Comparison of ENCODE assay signal across 1 cellular context in the genomic region with DNA sequence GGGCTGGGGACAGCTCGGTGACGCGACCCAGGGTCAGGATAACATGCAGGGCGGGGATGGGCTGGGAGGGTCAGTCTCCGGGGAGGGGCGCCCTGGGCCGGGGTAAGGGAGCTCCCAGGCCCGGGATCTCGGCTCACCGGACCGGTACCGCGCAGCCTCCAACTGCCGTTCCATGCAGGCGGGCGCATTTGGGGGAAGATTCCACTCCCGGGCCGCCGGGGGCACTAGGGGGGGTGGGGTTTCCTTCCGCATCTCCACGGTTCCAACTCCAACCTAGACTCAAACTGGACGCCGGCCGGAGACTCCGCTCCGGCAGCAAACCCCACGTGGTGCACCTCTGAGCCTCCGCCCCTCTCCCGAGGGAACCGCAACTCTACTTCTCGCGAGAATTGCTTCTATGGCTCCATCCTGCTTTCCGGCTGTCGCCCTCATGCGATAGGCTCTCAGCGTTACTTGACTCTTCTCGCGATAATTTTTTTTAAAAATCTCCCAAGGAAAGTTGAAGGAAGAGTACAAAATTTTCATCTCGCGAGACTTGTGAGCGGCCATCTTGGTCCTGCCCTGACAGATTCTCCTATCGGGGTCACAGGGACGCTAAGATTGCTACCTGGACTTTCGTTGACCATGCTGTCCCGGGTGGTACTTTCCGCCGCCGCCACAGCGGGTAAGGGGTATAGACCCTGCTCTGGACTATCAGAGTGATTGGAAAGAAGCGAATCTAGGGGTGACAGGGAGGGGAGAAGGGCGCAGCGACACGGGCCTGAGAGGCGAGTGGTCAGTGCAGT.
A peak's percentile ranks its signal among the peaks of the same experiment; 100 is the strongest.
TF ChIP-seq lines count a peak whose summit lies in the region.

A gene with protein sequence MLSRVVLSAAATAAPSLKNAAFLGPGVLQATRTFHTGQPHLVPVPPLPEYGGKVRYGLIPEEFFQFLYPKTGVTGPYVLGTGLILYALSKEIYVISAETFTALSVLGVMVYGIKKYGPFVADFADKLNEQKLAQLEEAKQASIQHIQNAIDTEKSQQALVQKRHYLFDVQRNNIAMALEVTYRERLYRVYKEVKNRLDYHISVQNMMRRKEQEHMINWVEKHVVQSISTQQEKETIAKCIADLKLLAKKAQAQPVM (plus strand): TSS at position 547 of the 785 bp plus-strand sequence. CDS start 78 bp downstream, at position 625.
A gene (minus strand): TSS at position 339 of the 785 bp plus-strand sequence. CDS start 87 bp downstream, at position 252.

TF ChIP-seq in HepG2, 621 proteins besides CTCF, POLR2A, EP300 and RAD21 (continued from another document and continues in another):
- TF ChIP-seq FOXA3 (CRISPR knock-in tag; IDR thresholded peaks at IDR 0.05) (0 out of 2 replicates have a peak, but pooled peaks have one; percentile 12), TAF15 (IDR thresholded peaks at IDR 0.05; ENCODE audit: low read depth, low read length, poor library complexity, severe bottlenecking) (no peak), TBX3 (IDR thresholded peaks at IDR 0.05; ENCODE audit: borderline replicate concordance) (no peak), YEATS2 (CRISPR knock-in tag; IDR thresholded peaks at IDR 0.05; ENCODE audit: borderline replicate concordance) (peak; percentile 92), ARHGAP35 (CRISPR knock-in tag; IDR thresholded peaks at IDR 0.05; ENCODE audit: borderline replicate concordance) (peak; percentile 29; the same call in 1 of the 2 replicates), PAF1 (CRISPR knock-in tag; IDR thresholded peaks at IDR 0.05) (no peak), TMF1 (CRISPR knock-in tag; IDR thresholded peaks at IDR 0.05; ENCODE audit: low read depth) (no peak), MTF1 (CRISPR knock-in tag; IDR thresholded peaks at IDR 0.05) (no peak), ZNF772 (CRISPR knock-in tag; IDR thresholded peaks at IDR 0.05) (no peak), HNRNPK (IDR thresholded peaks at IDR 0.05; ENCODE audit: low read depth, low read length, poor library complexity, severe bottlenecking) (no peak), EED (CRISPR knock-in tag; IDR thresholded peaks at IDR 0.05) (no peak), ZNF296 (CRISPR knock-in tag; conservative IDR thresholded peaks at IDR 0.05) (no peak), ZC3H4 (CRISPR knock-in tag; IDR thresholded peaks at IDR 0.05; ENCODE audit: borderline replicate concordance) (no peak), ASH2L (IDR thresholded peaks at IDR 0.05; ENCODE audit: insufficient read length, low read depth, low read length) (peak; percentile 80), ZFP41 (CRISPR knock-in tag; IDR thresholded peaks at IDR 0.05; ENCODE audit: borderline replicate concordance) (peak; percentile 15; the same call in 1 of the 2 replicates), ZNF180 (CRISPR knock-in tag; IDR thresholded peaks at IDR 0.05; ENCODE audit: borderline replicate concordance, low read depth) (no peak), ZNF282 (IDR thresholded peaks at IDR 0.05; ENCODE audit: partially characterized antibody) (no peak), ZFP62 (CRISPR knock-in tag; IDR thresholded peaks at IDR 0.05) (no peak), JUND (CRISPR knock-in tag; IDR thresholded peaks at IDR 0.05) (no peak), NR2F2 (IDR thresholded peaks at IDR 0.05; ENCODE audit: borderline replicate concordance, low read depth) (0 out of 2 replicates have a peak, but pooled peaks have one; percentile 14), ARNT (IDR thresholded peaks at IDR 0.05) (no peak), HNRNPUL1 (IDR thresholded peaks at IDR 0.05; ENCODE audit: low read depth, low read length) (no peak), MAF1 (CRISPR knock-in tag; IDR thresholded peaks at IDR 0.05; ENCODE audit: borderline replicate concordance) (no peak), SUZ12 (IDR thresholded peaks at IDR 0.05; ENCODE audit: low read depth, low read length) (no peak), POLR2G (IDR thresholded peaks at IDR 0.05; ENCODE audit: low read depth, low read length) (peak; percentile 80), ZNF143 (CRISPR knock-in tag; IDR thresholded peaks at IDR 0.05) (no peak), PITX1 (CRISPR knock-in tag; IDR thresholded peaks at IDR 0.05) (no peak; the same call in 1 of the 2 replicates), ZNF839 (CRISPR knock-in tag; IDR thresholded peaks at IDR 0.05; ENCODE audit: borderline replicate concordance) (no peak), ZNF207 (IDR thresholded peaks at IDR 0.05; ENCODE audit: borderline replicate concordance) (no peak), BRCA1 (CRISPR knock-in tag; IDR thresholded peaks at IDR 0.05) (no peak), ZNF17 (CRISPR knock-in tag; IDR thresholded peaks at IDR 0.05) (no peak), RBFOX2 (IDR thresholded peaks at IDR 0.05; ENCODE audit: low read depth, low read length) (peak; percentile 64), FOXK1 (CRISPR knock-in tag; IDR thresholded peaks at IDR 0.05; ENCODE audit: borderline replicate concordance, low read depth) (no peak), HHEX (CRISPR knock-in tag; IDR thresholded peaks at IDR 0.05) (no peak), SOX13 (IDR thresholded peaks at IDR 0.05) (no peak), SOX13 (CRISPR knock-in tag; conservative IDR thresholded peaks at IDR 0.05 in 1 of 2, IDR thresholded peaks at IDR 0.05 in 1 of 2) (0 out of 4 replicates have a peak, but pooled peaks of 1 of the 2 experiments have one; percentile 7)
- TF ChIP-seq, protein P1, sequence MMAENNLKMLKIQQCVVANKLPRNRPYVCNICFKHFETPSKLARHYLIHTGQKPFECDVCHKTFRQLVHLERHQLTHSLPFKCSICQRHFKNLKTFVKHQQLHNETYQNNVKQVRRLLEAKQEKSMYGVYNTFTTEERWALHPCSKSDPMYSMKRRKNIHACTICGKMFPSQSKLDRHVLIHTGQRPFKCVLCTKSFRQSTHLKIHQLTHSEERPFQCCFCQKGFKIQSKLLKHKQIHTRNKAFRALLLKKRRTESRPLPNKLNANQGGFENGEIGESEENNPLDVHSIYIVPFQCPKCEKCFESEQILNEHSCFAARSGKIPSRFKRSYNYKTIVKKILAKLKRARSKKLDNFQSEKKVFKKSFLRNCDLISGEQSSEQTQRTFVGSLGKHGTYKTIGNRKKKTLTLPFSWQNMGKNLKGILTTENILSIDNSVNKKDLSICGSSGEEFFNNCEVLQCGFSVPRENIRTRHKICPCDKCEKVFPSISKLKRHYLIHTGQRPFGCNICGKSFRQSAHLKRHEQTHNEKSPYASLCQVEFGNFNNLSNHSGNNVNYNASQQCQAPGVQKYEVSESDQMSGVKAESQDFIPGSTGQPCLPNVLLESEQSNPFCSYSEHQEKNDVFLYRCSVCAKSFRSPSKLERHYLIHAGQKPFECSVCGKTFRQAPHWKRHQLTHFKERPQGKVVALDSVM (CRISPR knock-in tag; IDR thresholded peaks at IDR 0.05): no peak
- TF ChIP-seq, protein P2, sequence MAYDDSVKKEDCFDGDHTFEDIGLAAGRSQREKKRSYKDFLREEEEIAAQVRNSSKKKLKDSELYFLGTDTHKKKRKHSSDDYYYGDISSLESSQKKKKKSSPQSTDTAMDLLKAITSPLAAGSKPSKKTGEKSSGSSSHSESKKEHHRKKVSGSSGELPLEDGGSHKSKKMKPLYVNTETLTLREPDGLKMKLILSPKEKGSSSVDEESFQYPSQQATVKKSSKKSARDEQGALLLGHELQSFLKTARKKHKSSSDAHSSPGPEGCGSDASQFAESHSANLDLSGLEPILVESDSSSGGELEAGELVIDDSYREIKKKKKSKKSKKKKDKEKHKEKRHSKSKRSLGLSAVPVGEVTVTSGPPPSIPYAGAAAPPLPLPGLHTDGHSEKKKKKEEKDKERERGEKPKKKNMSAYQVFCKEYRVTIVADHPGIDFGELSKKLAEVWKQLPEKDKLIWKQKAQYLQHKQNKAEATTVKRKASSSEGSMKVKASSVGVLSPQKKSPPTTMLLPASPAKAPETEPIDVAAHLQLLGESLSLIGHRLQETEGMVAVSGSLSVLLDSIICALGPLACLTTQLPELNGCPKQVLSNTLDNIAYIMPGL (CRISPR knock-in tag; IDR thresholded peaks at IDR 0.05; ENCODE audit: borderline replicate concordance in 1 of 2, low read depth in 1 of 2): peak; percentile 58 to 79; a peak in 3 of 4 replicates
- TF ChIP-seq, protein P3, sequence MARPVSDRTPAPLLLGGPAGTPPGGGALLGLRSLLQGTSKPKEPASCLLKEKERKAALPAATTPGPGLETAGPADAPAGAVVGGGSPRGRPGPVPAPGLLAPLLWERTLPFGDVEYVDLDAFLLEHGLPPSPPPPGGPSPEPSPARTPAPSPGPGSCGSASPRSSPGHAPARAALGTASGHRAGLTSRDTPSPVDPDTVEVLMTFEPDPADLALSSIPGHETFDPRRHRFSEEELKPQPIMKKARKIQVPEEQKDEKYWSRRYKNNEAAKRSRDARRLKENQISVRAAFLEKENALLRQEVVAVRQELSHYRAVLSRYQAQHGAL (CRISPR knock-in tag; IDR thresholded peaks at IDR 0.05; ENCODE audit: not compliant biosample characterization): no peak
- TF ChIP-seq, protein P4, sequence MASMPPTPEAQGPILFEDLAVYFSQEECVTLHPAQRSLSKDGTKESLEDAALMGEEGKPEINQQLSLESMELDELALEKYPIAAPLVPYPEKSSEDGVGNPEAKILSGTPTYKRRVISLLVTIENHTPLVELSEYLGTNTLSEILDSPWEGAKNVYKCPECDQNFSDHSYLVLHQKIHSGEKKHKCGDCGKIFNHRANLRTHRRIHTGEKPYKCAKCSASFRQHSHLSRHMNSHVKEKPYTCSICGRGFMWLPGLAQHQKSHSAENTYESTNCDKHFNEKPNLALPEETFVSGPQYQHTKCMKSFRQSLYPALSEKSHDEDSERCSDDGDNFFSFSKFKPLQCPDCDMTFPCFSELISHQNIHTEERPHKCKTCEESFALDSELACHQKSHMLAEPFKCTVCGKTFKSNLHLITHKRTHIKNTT (CRISPR knock-in tag; IDR thresholded peaks at IDR 0.05): no peak
- TF ChIP-seq, protein P5, sequence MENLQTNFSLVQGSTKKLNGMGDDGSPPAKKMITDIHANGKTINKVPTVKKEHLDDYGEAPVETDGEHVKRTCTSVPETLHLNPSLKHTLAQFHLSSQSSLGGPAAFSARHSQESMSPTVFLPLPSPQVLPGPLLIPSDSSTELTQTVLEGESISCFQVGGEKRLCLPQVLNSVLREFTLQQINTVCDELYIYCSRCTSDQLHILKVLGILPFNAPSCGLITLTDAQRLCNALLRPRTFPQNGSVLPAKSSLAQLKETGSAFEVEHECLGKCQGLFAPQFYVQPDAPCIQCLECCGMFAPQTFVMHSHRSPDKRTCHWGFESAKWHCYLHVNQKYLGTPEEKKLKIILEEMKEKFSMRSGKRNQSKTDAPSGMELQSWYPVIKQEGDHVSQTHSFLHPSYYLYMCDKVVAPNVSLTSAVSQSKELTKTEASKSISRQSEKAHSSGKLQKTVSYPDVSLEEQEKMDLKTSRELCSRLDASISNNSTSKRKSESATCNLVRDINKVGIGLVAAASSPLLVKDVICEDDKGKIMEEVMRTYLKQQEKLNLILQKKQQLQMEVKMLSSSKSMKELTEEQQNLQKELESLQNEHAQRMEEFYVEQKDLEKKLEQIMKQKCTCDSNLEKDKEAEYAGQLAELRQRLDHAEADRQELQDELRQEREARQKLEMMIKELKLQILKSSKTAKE (CRISPR knock-in tag; IDR thresholded peaks at IDR 0.05; ENCODE audit: borderline replicate concordance): no peak
- TF ChIP-seq, protein P6, sequence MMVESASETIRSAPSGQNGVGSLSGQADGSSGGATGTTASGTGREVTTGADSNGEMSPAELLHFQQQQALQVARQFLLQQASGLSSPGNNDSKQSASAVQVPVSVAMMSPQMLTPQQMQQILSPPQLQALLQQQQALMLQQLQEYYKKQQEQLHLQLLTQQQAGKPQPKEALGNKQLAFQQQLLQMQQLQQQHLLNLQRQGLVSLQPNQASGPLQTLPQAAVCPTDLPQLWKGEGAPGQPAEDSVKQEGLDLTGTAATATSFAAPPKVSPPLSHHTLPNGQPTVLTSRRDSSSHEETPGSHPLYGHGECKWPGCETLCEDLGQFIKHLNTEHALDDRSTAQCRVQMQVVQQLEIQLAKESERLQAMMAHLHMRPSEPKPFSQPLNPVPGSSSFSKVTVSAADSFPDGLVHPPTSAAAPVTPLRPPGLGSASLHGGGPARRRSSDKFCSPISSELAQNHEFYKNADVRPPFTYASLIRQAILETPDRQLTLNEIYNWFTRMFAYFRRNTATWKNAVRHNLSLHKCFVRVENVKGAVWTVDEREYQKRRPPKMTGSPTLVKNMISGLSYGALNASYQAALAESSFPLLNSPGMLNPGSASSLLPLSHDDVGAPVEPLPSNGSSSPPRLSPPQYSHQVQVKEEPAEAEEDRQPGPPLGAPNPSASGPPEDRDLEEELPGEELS (CRISPR knock-in tag; IDR thresholded peaks at IDR 0.05): no peak; the same call in 1 of the 2 replicates
- TF ChIP-seq, protein P7, sequence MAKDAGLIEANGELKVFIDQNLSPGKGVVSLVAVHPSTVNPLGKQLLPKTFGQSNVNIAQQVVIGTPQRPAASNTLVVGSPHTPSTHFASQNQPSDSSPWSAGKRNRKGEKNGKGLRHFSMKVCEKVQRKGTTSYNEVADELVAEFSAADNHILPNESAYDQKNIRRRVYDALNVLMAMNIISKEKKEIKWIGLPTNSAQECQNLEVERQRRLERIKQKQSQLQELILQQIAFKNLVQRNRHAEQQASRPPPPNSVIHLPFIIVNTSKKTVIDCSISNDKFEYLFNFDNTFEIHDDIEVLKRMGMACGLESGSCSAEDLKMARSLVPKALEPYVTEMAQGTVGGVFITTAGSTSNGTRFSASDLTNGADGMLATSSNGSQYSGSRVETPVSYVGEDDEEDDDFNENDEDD (CRISPR knock-in tag; IDR thresholded peaks at IDR 0.05; ENCODE audit: borderline replicate concordance): peak; percentile 51; the same call in 1 of the 2 replicates
- TF ChIP-seq, protein P8, sequence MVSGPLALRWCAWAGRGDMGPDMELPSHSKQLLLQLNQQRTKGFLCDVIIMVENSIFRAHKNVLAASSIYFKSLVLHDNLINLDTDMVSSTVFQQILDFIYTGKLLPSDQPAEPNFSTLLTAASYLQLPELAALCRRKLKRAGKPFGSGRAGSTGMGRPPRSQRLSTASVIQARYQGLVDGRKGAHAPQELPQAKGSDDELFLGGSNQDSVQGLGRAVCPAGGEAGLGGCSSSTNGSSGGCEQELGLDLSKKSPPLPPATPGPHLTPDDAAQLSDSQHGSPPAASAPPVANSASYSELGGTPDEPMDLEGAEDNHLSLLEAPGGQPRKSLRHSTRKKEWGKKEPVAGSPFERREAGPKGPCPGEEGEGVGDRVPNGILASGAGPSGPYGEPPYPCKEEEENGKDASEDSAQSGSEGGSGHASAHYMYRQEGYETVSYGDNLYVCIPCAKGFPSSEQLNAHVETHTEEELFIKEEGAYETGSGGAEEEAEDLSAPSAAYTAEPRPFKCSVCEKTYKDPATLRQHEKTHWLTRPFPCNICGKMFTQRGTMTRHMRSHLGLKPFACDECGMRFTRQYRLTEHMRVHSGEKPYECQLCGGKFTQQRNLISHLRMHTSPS (CRISPR knock-in tag; IDR thresholded peaks at IDR 0.05; ENCODE audit: low read depth): no peak
- TF ChIP-seq, protein P9, sequence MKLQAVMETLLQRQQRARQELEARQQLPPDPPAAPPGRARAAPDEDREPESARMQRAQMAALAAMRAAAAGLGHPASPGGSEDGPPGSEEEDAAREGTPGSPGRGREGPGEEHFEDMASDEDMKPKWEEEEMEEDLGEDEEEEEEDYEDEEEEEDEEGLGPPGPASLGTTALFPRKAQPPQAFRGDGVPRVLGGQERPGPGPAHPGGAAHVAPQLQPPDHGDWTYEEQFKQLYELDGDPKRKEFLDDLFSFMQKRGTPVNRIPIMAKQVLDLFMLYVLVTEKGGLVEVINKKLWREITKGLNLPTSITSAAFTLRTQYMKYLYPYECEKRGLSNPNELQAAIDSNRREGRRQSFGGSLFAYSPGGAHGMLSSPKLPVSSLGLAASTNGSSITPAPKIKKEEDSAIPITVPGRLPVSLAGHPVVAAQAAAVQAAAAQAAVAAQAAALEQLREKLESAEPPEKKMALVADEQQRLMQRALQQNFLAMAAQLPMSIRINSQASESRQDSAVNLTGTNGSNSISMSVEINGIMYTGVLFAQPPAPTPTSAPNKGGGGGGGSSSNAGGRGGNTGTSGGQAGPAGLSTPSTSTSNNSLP (IDR thresholded peaks at IDR 0.05; ENCODE audit: low read depth, low read length): no peak
